11 cellular contexts compared by ENCODE assay signal in genomic region chr1:151944110-151944858, GRCh38. TPM values are rescaled to one million over a fixed set of nuclear protein-coding genes. Genes with fewer than 3 reads are reported as not detected.
DNase-seq lines count a peak whose midpoint lies in the region; ATAC-seq and TF ChIP-seq lines count a peak whose summit lies in the region.
"Had no signal": no experiment of that assay in that cellular context is flagged by ENCODE, and none has a peak within 500 bp of the region (broad histone marks: within the 10 kb centered on the region; RNA-seq: fewer than 3 reads in every experiment).

No MANE protein-coding gene starts in this region.

- H2AFZ ChIP-seq in ACC112 (ENCODE audit: low read length, unreplicated experiment) (no peak overlapping the region), Loucy (ENCODE audit: low read length) (peak overlapping the region; percentile 37), neural progenitor cell (replicated peaks) (no peak overlapping the region)

- H3K36me3 ChIP-seq in ACC112 (ENCODE audit: insufficient read depth, low read length) (no peaks in the 10 kb centered on the region), Loucy (ENCODE audit: insufficient read depth, low read length) (no peaks in the 10 kb centered on the region), colonic mucosa (no peaks in the 10 kb centered on the region), neural progenitor cell (no peaks in the 10 kb centered on the region)
- H3K36me3 ChIP-seq in naive thymus-derived CD4-positive, alpha-beta T cell (ENCODE audit: control insufficient read depth in 2 of 3, insufficient read depth in 3 of 3, low read length in 3 of 3), result no peaks in the 10 kb centered on the region

- peak overlapping the region in 2 of 9 donors; percentile 42 to 91 for H3K27ac Mint-ChIP-seq in naive thymus-derived CD4-positive, alpha-beta T cell
- H3K27ac Mint-ChIP-seq in neural progenitor cell, result no peak overlapping the region

- H3K9ac ChIP-seq in Loucy (ENCODE audit: low read depth, low read length, poor library complexity, severe bottlenecking) (no peak overlapping the region), colonic mucosa (ENCODE audit: low read depth in 2 of 2, low read length in 2 of 2) (no peak overlapping the region), neural progenitor cell (no peak overlapping the region)

- no peaks in the 10 kb centered on the region for H3K27me3 Mint-ChIP-seq in naive thymus-derived CD4-positive, alpha-beta T cell
- H3K27me3 Mint-ChIP-seq in neural progenitor cell (ENCODE audit: insufficient read depth, low read depth), result peaks cover 15% of the 10 kb centered on the region

- H3K4me3 ChIP-seq in ACC112 (ENCODE audit: low read depth, low read length), result no peak overlapping the region
- H3K4me3 ChIP-seq in Loucy (ENCODE audit: low read length, poor library complexity, severe bottlenecking), result no peak overlapping the region
- H3K4me3 ChIP-seq in colonic mucosa, result no peak overlapping the region
- H3K4me3 ChIP-seq in naive thymus-derived CD4-positive, alpha-beta T cell (ENCODE audit: low read length), result no peak overlapping the region
- no peak overlapping the region for H3K4me3 ChIP-seq in neural progenitor cell

- POLR2A ChIA-PET in naive thymus-derived CD4-positive, alpha-beta T cell (lab: Charles Lee), result no interaction called here

- H3K27me3 ChIP-seq in ACC112 (ENCODE audit: insufficient read depth, low read length) (no peaks in the 10 kb centered on the region), Loucy (ENCODE audit: insufficient read depth, low read length, poor library complexity, severe bottlenecking) (no peaks in the 10 kb centered on the region), colonic mucosa (no peaks in the 10 kb centered on the region), neural progenitor cell (no peaks in the 10 kb centered on the region)
- H3K27me3 ChIP-seq in naive thymus-derived CD4-positive, alpha-beta T cell (ENCODE audit: control insufficient read depth in 2 of 2, insufficient read depth in 2 of 2, low read length in 2 of 2), result no peaks in the 10 kb centered on the region

- intact Hi-C loops in colonic mucosa (cut with DNase I), result no loop called here
- intact Hi-C loops in naive thymus-derived CD4-positive, alpha-beta T cell (cut with micrococcal nuclease), result no loop called here

- no peaks in the 10 kb centered on the region for H3K9me3 Mint-ChIP-seq in naive thymus-derived CD4-positive, alpha-beta T cell
- no peaks in the 10 kb centered on the region for H3K9me3 Mint-ChIP-seq in neural progenitor cell

- H3F3A ChIP-seq in Loucy (ENCODE audit: low read depth) (no peaks in the 10 kb centered on the region), neural progenitor cell (ENCODE audit: low read depth) (no peaks in the 10 kb centered on the region)

- DNase-seq in colonic mucosa (no peak), hypothalamus (lab: John Stamatoyannopoulos, UW) (no peak), middle frontal gyrus (ENCODE audit: extremely low spot score, low spot score) (no peak), neural progenitor cell (ENCODE audit: low spot score) (no peak), OCI-M2 (lab: John Stamatoyannopoulos, UW; ENCODE audit: unreplicated experiment) (no peak)
- DNase-seq in naive thymus-derived CD4-positive, alpha-beta T cell, result no peak
- DNase-seq: activated naive CD4-positive, alpha-beta T cell treated with anti-CD3 and anti-CD28 coated beads, Interleukin-2, amount 50 U/mL, for 16 hours; COR-L47; glutamatergic neuron had no signal

- H3K9me3 ChIP-seq in Loucy (ENCODE audit: insufficient read depth, low read depth, low read length) (no peaks in the 10 kb centered on the region), colonic mucosa (no peaks in the 10 kb centered on the region), neural progenitor cell (ENCODE audit: low read depth) (no peaks in the 10 kb centered on the region)
- H3K9me3 ChIP-seq in naive thymus-derived CD4-positive, alpha-beta T cell (ENCODE audit: control insufficient read depth in 2 of 3, low read length in 3 of 3), result no peaks in the 10 kb centered on the region

- H3K4me2 ChIP-seq in Loucy (ENCODE audit: low read depth, low read length, poor library complexity, severe bottlenecking), result no peak overlapping the region
- H3K4me2 ChIP-seq in neural progenitor cell, result no peak overlapping the region

- H3K79me2 ChIP-seq in ACC112 (ENCODE audit: control insufficient read depth, insufficient read depth, low read length, unreplicated experiment) (no peaks in the 10 kb centered on the region), Loucy (ENCODE audit: insufficient read depth, low read length) (no peaks in the 10 kb centered on the region), neural progenitor cell (ENCODE audit: low read depth) (no peaks in the 10 kb centered on the region)

- no peaks in the 10 kb centered on the region for H3K9me2 ChIP-seq in Loucy (replicated peaks; ENCODE audit: low read depth, low read length)

- TF ChIP-seq CTCF in Loucy (conservative IDR thresholded peaks at IDR 0.05; ENCODE audit: low read length) (no peak), colonic mucosa (IDR thresholded peaks at IDR 0.05) (no peak), neural progenitor cell (IDR thresholded peaks at IDR 0.05) (no peak)

- no peak overlapping the region for H3K4me3 Mint-ChIP-seq in naive thymus-derived CD4-positive, alpha-beta T cell
- H3K4me3 Mint-ChIP-seq in neural progenitor cell, result no peak overlapping the region

- H3K36me3 Mint-ChIP-seq in naive thymus-derived CD4-positive, alpha-beta T cell, result peaks cover 0 to 2% (median 0%) of the 10 kb centered on the region in 5 donors
- no peaks in the 10 kb centered on the region for H3K36me3 Mint-ChIP-seq in neural progenitor cell

- no peaks in the 10 kb centered on the region for H4K20me1 ChIP-seq in Loucy (ENCODE audit: insufficient read depth, low read length, poor library complexity, severe bottlenecking)
- no peaks in the 10 kb centered on the region for H4K20me1 ChIP-seq in neural progenitor cell (ENCODE audit: low read depth)

- peaks cover 47% of the 10 kb centered on the region for H3K4me1 ChIP-seq in ACC112 (ENCODE audit: control insufficient read depth, insufficient read depth, low read length, unreplicated experiment)
- peaks cover 25% of the 10 kb centered on the region for H3K4me1 ChIP-seq in Loucy (ENCODE audit: insufficient read depth, low read length, poor library complexity, severe bottlenecking)
- H3K4me1 ChIP-seq in colonic mucosa, result peaks cover 5% of the 10 kb centered on the region
- peaks cover 9 to 24% of the 10 kb centered on the region in 2 donors for H3K4me1 ChIP-seq in naive thymus-derived CD4-positive, alpha-beta T cell (ENCODE audit: control insufficient read depth in 2 of 2, insufficient read depth in 2 of 2, low read length in 2 of 2)
- H3K4me1 ChIP-seq in neural progenitor cell, result no peaks in the 10 kb centered on the region

- CTCF ChIA-PET in naive thymus-derived CD4-positive, alpha-beta T cell (lab: Charles Lee), result interaction anchor here (0.8 to 1.7 kb wide), 3 partner anchors 9 to 57 kb away, joined by 3 to 5 read pairs (median 4); no protein-coding TSS in a partner anchor

- H3K4me1 Mint-ChIP-seq in naive thymus-derived CD4-positive, alpha-beta T cell, result peaks cover 11 to 38% (median 15%) of the 10 kb centered on the region in 7 donors
- peaks cover 48% of the 10 kb centered on the region for H3K4me1 Mint-ChIP-seq in neural progenitor cell

- H3K27ac ChIP-seq in ACC112 (ENCODE audit: low read depth, low read length), result peak overlapping the region; percentile 93
- H3K27ac ChIP-seq in colonic mucosa, result peak overlapping the region; percentile 56
- H3K27ac ChIP-seq in naive thymus-derived CD4-positive, alpha-beta T cell (ENCODE audit: low read depth, low read length), result no peak overlapping the region
- no peak overlapping the region for H3K27ac ChIP-seq in neural progenitor cell

- ATAC-seq in naive thymus-derived CD4-positive, alpha-beta T cell, result peak; percentile 36

RNA-seq across cellular contexts. Expression of gene THEM4, which starts 35.0 kb away (rescaled TPM):
- total RNA-seq in colonic mucosa, result 1 to 10 TPM; 6.6 to 7.7 TPM
- 100 to 1,000 TPM in 2 of 5 experiments, 10 to 100 TPM in 3; 37.6 to 143 (median 44.6) TPM for total RNA-seq in naive thymus-derived CD4-positive, alpha-beta T cell
- 100 to 1,000 TPM; 113 to 122 TPM for polyA plus RNA-seq in naive thymus-derived CD4-positive, alpha-beta T cell
- total RNA-seq in neural progenitor cell (ENCODE audit: low replicate concordance), result 12.4 and 14.1 TPM in 2 replicates

RNA-seq across cellular contexts. Expression of gene S100A10, which starts 49.4 kb away (rescaled TPM):
- total RNA-seq in colonic mucosa (1,000 to 10,000 TPM; 1,313 to 1,485 TPM), neural progenitor cell (ENCODE audit: low replicate concordance) (0.54 and 1.1 TPM in 2 replicates)
- 100 to 1,000 TPM; 131 to 361 (median 143) TPM for total RNA-seq in naive thymus-derived CD4-positive, alpha-beta T cell
- polyA plus RNA-seq in naive thymus-derived CD4-positive, alpha-beta T cell, result 100 to 1,000 TPM; 458 to 492 TPM

Comparison
In these comparisons a context has a peak if more than half of its experiments do, and no peak if none do; other contexts are left out.
1. H3K27ac ChIP-seq: peak in ACC112 (single experiment) and colonic mucosa (single experiment); none in naive thymus-derived CD4-positive, alpha-beta T cell (single experiment) and neural progenitor cell (single experiment).
2. RNA of gene S100A10, which starts 49.4 kb away (total RNA-seq): 1,313 to 1,485 TPM in colonic mucosa and 131 to 361 TPM in naive thymus-derived CD4-positive, alpha-beta T cell; 0.54 to 1.1 TPM in neural progenitor cell; every median in the first group is over 10 times any median in the second.